15 cellular contexts compared by ENCODE assay signal in genomic region chr18:50320719-50321118, GRCh38. TPM values are rescaled to one million over a fixed set of nuclear protein-coding genes. Genes with fewer than 3 reads are reported as not detected.
DNase-seq lines count a peak whose midpoint lies in the region; ATAC-seq and TF ChIP-seq lines count a peak whose summit lies in the region.
"Had no signal": no experiment of that assay in that cellular context is flagged by ENCODE, and none has a peak within 500 bp of the region (broad histone marks: within the 10 kb centered on the region; RNA-seq: fewer than 3 reads in every experiment).

No MANE protein-coding gene starts in this region.

- no peaks in the 10 kb centered on the region for H3K9me2 ChIP-seq in OCI-LY7 (ENCODE audit: insufficient read depth, low read length)

- POLR2A ChIA-PET in OCI-LY7 (lab: Charles Lee): interaction anchor here (1.0 to 1.3 kb wide), 3 partner anchors 12 to 39 kb away, joined by 3 read pairs; partner anchors contain the start of gene MBD1

- H3K36me3 ChIP-seq in CD4-positive, CD25-positive, alpha-beta regulatory T cell (ENCODE audit: control insufficient read depth, insufficient read depth, low read length): no peaks in the 10 kb centered on the region
- H3K36me3 ChIP-seq in OCI-LY7 (ENCODE audit: insufficient read depth, low read length): no peaks in the 10 kb centered on the region; the same call in 1 of the 2 replicates
- H3K36me3 ChIP-seq: HAP-1 had no signal

- ATAC-seq in CD4-positive, CD25-positive, alpha-beta regulatory T cell (ENCODE audit: low read depth in 2 of 2): peak; percentile 34 to 68
- ATAC-seq in GM19023 (IDR thresholded peaks at IDR 0.05; ENCODE audit: unreplicated experiment) (peak; percentile 50), HG02938 (IDR thresholded peaks at IDR 0.05; ENCODE audit: unreplicated experiment) (peak; percentile 76), omental fat pad (ENCODE audit: low FRiP score) (no peak)

- no peak overlapping the region for H3K27ac ChIP-seq in CD4-positive, CD25-positive, alpha-beta regulatory T cell (ENCODE audit: insufficient read depth, low read length, poor library complexity, severe bottlenecking)
- H3K27ac ChIP-seq in OCI-LY7 (ENCODE audit: low read depth, low read length, poor library complexity, severe bottlenecking): peak overlapping the region; percentile 55

- peak overlapping the region; percentile 97 for H2AFZ ChIP-seq in OCI-LY7 (ENCODE audit: low read length)

- TF ChIP-seq POLR2A in erythroblast (IDR thresholded peaks at IDR 0.05; ENCODE audit: low read length): no peak

- DNase-seq in CD4-positive, CD25-positive, alpha-beta regulatory T cell: peak in 1 of 3 donors; percentile 41
- DNase-seq in OCI-LY7 (ENCODE audit: low spot score) (no peak), KBM-7 (no peak), erythroblast (lab: John Stamatoyannopoulos, UW) (no peak), NCI-H1092 (lab: John Stamatoyannopoulos, UW) (no peak), omental fat pad (ENCODE audit: low spot score) (no peak)
- DNase-seq: activated CD4-positive, alpha-beta T cell treated with anti-CD3 and anti-CD28 coated beads, Interleukin-2, amount 50 U/mL, for 4 hours; anterior cingulate cortex; Kasumi-1; NCI-H226; SHP77 treated with DMSO at 0.1 percent for 48 hours; small intestine had no signal

- H3K9me3 Mint-ChIP-seq in CD4-positive, CD25-positive, alpha-beta regulatory T cell: no peaks in the 10 kb centered on the region

- no peaks in the 10 kb centered on the region for H4K20me1 ChIP-seq in OCI-LY7 (ENCODE audit: insufficient read depth, low read length)

- no peaks in the 10 kb centered on the region for H3K36me3 Mint-ChIP-seq in CD4-positive, CD25-positive, alpha-beta regulatory T cell

- no TSS peak for BruUV-seq in OCI-LY7 (replicated peaks; lab: Mats Ljungman, UMichigan)

- peak overlapping the region in 1 of 4 donors; percentile 2 for H3K4me3 Mint-ChIP-seq in CD4-positive, CD25-positive, alpha-beta regulatory T cell

- peaks cover 42% of the 10 kb centered on the region for H3K27me3 Mint-ChIP-seq in CD4-positive, CD25-positive, alpha-beta regulatory T cell

- peak overlapping the region in 1 of 3 donors; percentile 24 for H3K27ac Mint-ChIP-seq in CD4-positive, CD25-positive, alpha-beta regulatory T cell

- peaks cover 19% of the 10 kb centered on the region for H3K27me3 ChIP-seq in CD4-positive, CD25-positive, alpha-beta regulatory T cell (ENCODE audit: control insufficient read depth, insufficient read depth, low read length)

- H3K9me3 ChIP-seq in CD4-positive, CD25-positive, alpha-beta regulatory T cell (ENCODE audit: control insufficient read depth in 2 of 2, low read length in 2 of 2): no peaks in the 10 kb centered on the region
- H3K9me3 ChIP-seq in OCI-LY7 (ENCODE audit: low read length): peaks cover 6% of the 10 kb centered on the region; the same call in 1 of the 2 replicates

- intact Hi-C loops in OCI-LY7 (cut with micrococcal nuclease; ENCODE audit: unreplicated experiment): no loop called here

- in situ Hi-C loops in KBM-7 (cut with MboI; ENCODE audit: low pct_unique_long_range_greater_than_20kb, low sequenced_read_pairs): no loop called here

- H3K4me1 ChIP-seq in CD4-positive, CD25-positive, alpha-beta regulatory T cell (ENCODE audit: control insufficient read depth, insufficient read depth, low read length, poor library complexity, severe bottlenecking): no peaks in the 10 kb centered on the region
- H3K4me1 ChIP-seq in OCI-LY7 (ENCODE audit: insufficient read depth, low read length, poor library complexity, severe bottlenecking): peaks cover 43% of the 10 kb centered on the region

- CTCF ChIA-PET in OCI-LY7 (lab: Charles Lee; ENCODE audit: unreplicated experiment): interaction anchor here (0.7 kb wide), 1 partner anchor 37 kb away, joined by 3 read pairs; no protein-coding TSS in a partner anchor

- TF ChIP-seq CTCF in OCI-LY7 (conservative IDR thresholded peaks at IDR 0.05; ENCODE audit: low read length) (no peak), omental fat pad (IDR thresholded peaks at IDR 0.05) (no peak)

- peak overlapping the region; percentile 57 for H3K4me3 ChIP-seq in CD4-positive, CD25-positive, alpha-beta regulatory T cell (ENCODE audit: low read depth, low read length)
- peak overlapping the region; percentile 66 for H3K4me3 ChIP-seq in OCI-LY7 (ENCODE audit: low read depth, low read length, poor library complexity, severe bottlenecking)
- H3K4me3 ChIP-seq: HAP-1 had no signal

- no peaks in the 10 kb centered on the region for H3K79me2 ChIP-seq in OCI-LY7 (ENCODE audit: insufficient read depth, low read depth, low read length)

- peak overlapping the region; percentile 92 for H3K4me2 ChIP-seq in OCI-LY7 (ENCODE audit: low read length)

- H3K4me1 Mint-ChIP-seq in CD4-positive, CD25-positive, alpha-beta regulatory T cell: peaks cover 0 to 7% (median 6%) of the 10 kb centered on the region in 4 donors

RNA-seq across cellular contexts. Expression of gene CXXC1, which starts 33.2 kb away (rescaled TPM):
- 141 TPM for total RNA-seq in CD4-positive, CD25-positive, alpha-beta regulatory T cell
- 10 to 100 TPM; 52.9 to 67.9 (median 62.8) TPM for polyA plus RNA-seq in CD4-positive, CD25-positive, alpha-beta regulatory T cell
- total RNA-seq in OCI-LY7 (2014; rRNA removed; shearing (Covaris generic)): 54.4 and 61.7 TPM in 2 replicates
- 79.1 and 97.4 TPM in 2 replicates for total RNA-seq in OCI-LY7 (2022)
- total RNA-seq in omental fat pad: 10 to 100 TPM; 29.3 to 66.4 (median 51.6) TPM

RNA-seq across cellular contexts. Expression of gene MBD1, which starts 39.4 kb away (rescaled TPM):
- total RNA-seq in CD4-positive, CD25-positive, alpha-beta regulatory T cell: 94.4 TPM
- polyA plus RNA-seq in CD4-positive, CD25-positive, alpha-beta regulatory T cell: 10 to 100 TPM; 25.2 to 28.8 (median 28.1) TPM
- 39.8 and 42.2 TPM in 2 replicates for total RNA-seq in OCI-LY7 (2014; rRNA removed; shearing (Covaris generic))
- total RNA-seq in OCI-LY7 (2022) (44.1 and 47.3 TPM in 2 replicates), omental fat pad (10 to 100 TPM; 49.5 to 63.6 (median 59.4) TPM)

RNA-seq across cellular contexts. Expression of gene SKA1, which starts 54.1 kb away (rescaled TPM):
- 2.2 TPM for total RNA-seq in CD4-positive, CD25-positive, alpha-beta regulatory T cell
- polyA plus RNA-seq in CD4-positive, CD25-positive, alpha-beta regulatory T cell: 1 to 10 TPM in 1 of 4 donors, under 1 TPM in 3; 0.10 to 2.0 (median 0.55) TPM
- 22.2 and 28.8 TPM in 2 replicates for total RNA-seq in OCI-LY7 (2014; rRNA removed; shearing (Covaris generic))
- total RNA-seq in OCI-LY7 (2022) (29.2 and 31.1 TPM in 2 replicates), omental fat pad (1 to 10 TPM in 1 of 4 donors, not detected in 3; 1.2 TPM)

RNA-seq across cellular contexts. Expression of gene CFAP53, which starts 54.4 kb away (rescaled TPM):
- 0.35 TPM for total RNA-seq in CD4-positive, CD25-positive, alpha-beta regulatory T cell
- polyA plus RNA-seq in CD4-positive, CD25-positive, alpha-beta regulatory T cell: under 1 TPM in 1 of 4 donors, not detected in 3; 0.27 TPM
- 0.57 TPM in 1 of 2 replicates, not detected in the other for total RNA-seq in OCI-LY7 (2014; rRNA removed; shearing (Covaris generic))
- 0.52 and 0.86 TPM in 2 replicates for total RNA-seq in OCI-LY7 (2022)
- 1 to 10 TPM in 1 of 4 donors, under 1 TPM in 1, not detected in 2; 0.37 to 1.3 TPM for total RNA-seq in omental fat pad
